In genomic region chr13:49791214-49791752, GRCh38 we compare ENCODE assay signal across 1 cellular context.
TF ChIP-seq lines count a peak whose summit lies in the region.

No MANE protein-coding gene starts in this region.

TF ChIP-seq in HepG2, 621 proteins besides CTCF, POLR2A, EP300 and RAD21 (continued from another document and continues in another):
- no peak for TF ChIP-seq TERF1 (CRISPR knock-in tag; IDR thresholded peaks at IDR 0.05)
- no peak for TF ChIP-seq MLLT10 (CRISPR knock-in tag; IDR thresholded peaks at IDR 0.05)
- no peak for TF ChIP-seq ZNF891 (CRISPR knock-in tag; IDR thresholded peaks at IDR 0.05)
- 0 out of 2 replicates have a peak, but pooled peaks have one; percentile 16 for TF ChIP-seq MIER3 (CRISPR knock-in tag; IDR thresholded peaks at IDR 0.05; ENCODE audit: borderline replicate concordance)
- TF ChIP-seq TFE3 (CRISPR knock-in tag; IDR thresholded peaks at IDR 0.05) = peak; percentile 30; the same call in 1 of the 2 replicates
- no peak for TF ChIP-seq IKZF1 (IDR thresholded peaks at IDR 0.05)
- TF ChIP-seq PBX2 (CRISPR knock-in tag; IDR thresholded peaks at IDR 0.05) = no peak
- no peak for TF ChIP-seq MIER2 (CRISPR knock-in tag; IDR thresholded peaks at IDR 0.05)
- TF ChIP-seq HOXA3 (CRISPR knock-in tag; IDR thresholded peaks at IDR 0.05) = no peak
- TF ChIP-seq GZF1 (CRISPR knock-in tag; IDR thresholded peaks at IDR 0.05) = no peak
- TF ChIP-seq, protein P1, sequence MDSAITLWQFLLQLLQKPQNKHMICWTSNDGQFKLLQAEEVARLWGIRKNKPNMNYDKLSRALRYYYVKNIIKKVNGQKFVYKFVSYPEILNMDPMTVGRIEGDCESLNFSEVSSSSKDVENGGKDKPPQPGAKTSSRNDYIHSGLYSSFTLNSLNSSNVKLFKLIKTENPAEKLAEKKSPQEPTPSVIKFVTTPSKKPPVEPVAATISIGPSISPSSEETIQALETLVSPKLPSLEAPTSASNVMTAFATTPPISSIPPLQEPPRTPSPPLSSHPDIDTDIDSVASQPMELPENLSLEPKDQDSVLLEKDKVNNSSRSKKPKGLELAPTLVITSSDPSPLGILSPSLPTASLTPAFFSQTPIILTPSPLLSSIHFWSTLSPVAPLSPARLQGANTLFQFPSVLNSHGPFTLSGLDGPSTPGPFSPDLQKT (CRISPR knock-in tag; IDR thresholded peaks at IDR 0.05; ENCODE audit: borderline replicate concordance) = no peak
- 0 out of 2 replicates have a peak, but pooled peaks have one; percentile 35 for TF ChIP-seq ZNF614 (CRISPR knock-in tag; IDR thresholded peaks at IDR 0.05; ENCODE audit: borderline replicate concordance)
- no peak for TF ChIP-seq ZBTB8A (CRISPR knock-in tag; IDR thresholded peaks at IDR 0.05; ENCODE audit: borderline replicate concordance, low read depth)
- TF ChIP-seq KMT2B (CRISPR knock-in tag; IDR thresholded peaks at IDR 0.05) = peak; percentile 48; the same call in 1 of the 2 replicates
- 0 out of 2 replicates have a peak, but pooled peaks have one; percentile 65 for TF ChIP-seq ZNF501 (CRISPR knock-in tag; IDR thresholded peaks at IDR 0.05)
- no peak for TF ChIP-seq FIP1L1 (IDR thresholded peaks at IDR 0.05; ENCODE audit: borderline replicate concordance, insufficient read depth, low read depth, low read length)
- no peak for TF ChIP-seq ZNF431 (CRISPR knock-in tag; IDR thresholded peaks at IDR 0.05; ENCODE audit: borderline replicate concordance, low read depth)
- TF ChIP-seq SMC3 (IDR thresholded peaks at IDR 0.05; ENCODE audit: low read length) = peak; percentile 19; the same call in 1 of the 2 replicates
- no peak for TF ChIP-seq STAT6 (CRISPR knock-in tag; IDR thresholded peaks at IDR 0.05; ENCODE audit: borderline replicate concordance)
- TF ChIP-seq TEAD3 (CRISPR knock-in tag; optimal IDR thresholded peaks at IDR 0.05; ENCODE audit: borderline replicate concordance) = no peak
- no peak for TF ChIP-seq ATF6 (CRISPR knock-in tag; conservative IDR thresholded peaks at IDR 0.05)
- no peak for TF ChIP-seq MAF1 (CRISPR knock-in tag; IDR thresholded peaks at IDR 0.05; ENCODE audit: borderline replicate concordance)
- no peak for TF ChIP-seq TOPORS (CRISPR knock-in tag; IDR thresholded peaks at IDR 0.05)
- no peak for TF ChIP-seq NFE2L1 (CRISPR knock-in tag; IDR thresholded peaks at IDR 0.05; ENCODE audit: borderline replicate concordance)
- no peak for TF ChIP-seq ZNF839 (CRISPR knock-in tag; IDR thresholded peaks at IDR 0.05; ENCODE audit: borderline replicate concordance)
- peak; percentile 62 for TF ChIP-seq ELF3 (CRISPR knock-in tag; IDR thresholded peaks at IDR 0.05)
- no peak for TF ChIP-seq TRIM24 (CRISPR knock-in tag; IDR thresholded peaks at IDR 0.05)
- no peak for TF ChIP-seq KDM5A (IDR thresholded peaks at IDR 0.05; ENCODE audit: borderline replicate concordance, low read length)
- TF ChIP-seq, protein P2, sequence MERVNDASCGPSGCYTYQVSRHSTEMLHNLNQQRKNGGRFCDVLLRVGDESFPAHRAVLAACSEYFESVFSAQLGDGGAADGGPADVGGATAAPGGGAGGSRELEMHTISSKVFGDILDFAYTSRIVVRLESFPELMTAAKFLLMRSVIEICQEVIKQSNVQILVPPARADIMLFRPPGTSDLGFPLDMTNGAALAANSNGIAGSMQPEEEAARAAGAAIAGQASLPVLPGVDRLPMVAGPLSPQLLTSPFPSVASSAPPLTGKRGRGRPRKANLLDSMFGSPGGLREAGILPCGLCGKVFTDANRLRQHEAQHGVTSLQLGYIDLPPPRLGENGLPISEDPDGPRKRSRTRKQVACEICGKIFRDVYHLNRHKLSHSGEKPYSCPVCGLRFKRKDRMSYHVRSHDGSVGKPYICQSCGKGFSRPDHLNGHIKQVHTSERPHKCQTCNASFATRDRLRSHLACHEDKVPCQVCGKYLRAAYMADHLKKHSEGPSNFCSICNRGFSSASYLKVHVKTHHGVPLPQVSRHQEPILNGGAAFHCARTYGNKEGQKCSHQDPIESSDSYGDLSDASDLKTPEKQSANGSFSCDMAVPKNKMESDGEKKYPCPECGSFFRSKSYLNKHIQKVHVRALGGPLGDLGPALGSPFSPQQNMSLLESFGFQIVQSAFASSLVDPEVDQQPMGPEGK (CRISPR knock-in tag; IDR thresholded peaks at IDR 0.05) = 0 out of 2 replicates have a peak, but pooled peaks have one; percentile 37
- TF ChIP-seq ZNF569 (CRISPR knock-in tag; IDR thresholded peaks at IDR 0.05; ENCODE audit: borderline replicate concordance) = no peak
- TF ChIP-seq ZIK1 (CRISPR knock-in tag; IDR thresholded peaks at IDR 0.05; ENCODE audit: borderline replicate concordance, low read depth) = no peak
- no peak for TF ChIP-seq SMAD9 (CRISPR knock-in tag; IDR thresholded peaks at IDR 0.05)
- TF ChIP-seq, protein P3, sequence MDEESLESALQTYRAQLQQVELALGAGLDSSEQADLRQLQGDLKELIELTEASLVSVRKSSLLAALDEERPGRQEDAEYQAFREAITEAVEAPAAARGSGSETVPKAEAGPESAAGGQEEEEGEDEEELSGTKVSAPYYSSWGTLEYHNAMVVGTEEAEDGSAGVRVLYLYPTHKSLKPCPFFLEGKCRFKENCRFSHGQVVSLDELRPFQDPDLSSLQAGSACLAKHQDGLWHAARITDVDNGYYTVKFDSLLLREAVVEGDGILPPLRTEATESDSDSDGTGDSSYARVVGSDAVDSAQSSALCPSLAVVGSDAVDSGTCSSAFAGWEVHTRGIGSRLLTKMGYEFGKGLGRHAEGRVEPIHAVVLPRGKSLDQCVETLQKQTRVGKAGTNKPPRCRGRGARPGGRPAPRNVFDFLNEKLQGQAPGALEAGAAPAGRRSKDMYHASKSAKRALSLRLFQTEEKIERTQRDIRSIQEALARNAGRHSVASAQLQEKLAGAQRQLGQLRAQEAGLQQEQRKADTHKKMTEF (CRISPR knock-in tag; IDR thresholded peaks at IDR 0.05) = no peak
- TF ChIP-seq ZNF792 (CRISPR knock-in tag; IDR thresholded peaks at IDR 0.05) = peak; percentile 62; the same call in 1 of the 2 replicates
- TF ChIP-seq ARID5B (CRISPR knock-in tag; IDR thresholded peaks at IDR 0.05) = peak; percentile 32; the same call in 1 of the 2 replicates
- no peak for TF ChIP-seq ZNF230 (CRISPR knock-in tag; IDR thresholded peaks at IDR 0.05)
- TF ChIP-seq JUN (CRISPR knock-in tag; IDR thresholded peaks at IDR 0.05) = no peak
- TF ChIP-seq MEIS1 (CRISPR knock-in tag; IDR thresholded peaks at IDR 0.05; ENCODE audit: borderline replicate concordance) = no peak
- no peak for TF ChIP-seq ZNF761 (CRISPR knock-in tag; conservative IDR thresholded peaks at IDR 0.05)
- TF ChIP-seq ZNF563 (CRISPR knock-in tag; IDR thresholded peaks at IDR 0.05) = no peak
- TF ChIP-seq PHF21A (CRISPR knock-in tag; IDR thresholded peaks at IDR 0.05) = peak; percentile 60; the same call in 1 of the 2 replicates
- TF ChIP-seq KAT8 (CRISPR knock-in tag; IDR thresholded peaks at IDR 0.05) = no peak
- no peak for TF ChIP-seq SAFB2 (CRISPR knock-in tag; IDR thresholded peaks at IDR 0.05; ENCODE audit: borderline replicate concordance, low read depth)
- TF ChIP-seq ZNF83 (CRISPR knock-in tag; IDR thresholded peaks at IDR 0.05; ENCODE audit: borderline replicate concordance) = no peak
- TF ChIP-seq ZNF781 (CRISPR knock-in tag; IDR thresholded peaks at IDR 0.05; ENCODE audit: borderline replicate concordance, not compliant biosample characterization) = no peak
- no peak for TF ChIP-seq NKX3-1 (CRISPR knock-in tag; IDR thresholded peaks at IDR 0.05)
- TF ChIP-seq MAFG (CRISPR knock-in tag; IDR thresholded peaks at IDR 0.05) = no peak
- TF ChIP-seq ZNF644 (CRISPR knock-in tag; IDR thresholded peaks at IDR 0.05; ENCODE audit: low read depth) = no peak
- peak; percentile 33; the same call in 1 of the 2 replicates for TF ChIP-seq MYPOP (CRISPR knock-in tag; IDR thresholded peaks at IDR 0.05)
